Comparison of ENCODE assay signal across 2 cellular contexts in genomic region chr11:120306519-120307242, GRCh38.
TF ChIP-seq lines count a peak whose summit lies in the region.

No MANE protein-coding gene starts in this region.

TF ChIP-seq in HCT116, 20 proteins besides CTCF, POLR2A, EP300 and RAD21 (continued from another document):
- no peak for TF ChIP-seq ATF3 (IDR thresholded peaks at IDR 0.05)
- no peak; the same call in 1 of the 2 replicates for TF ChIP-seq JUND (IDR thresholded peaks at IDR 0.05)
- TF ChIP-seq EZH2phosphoT487 (IDR thresholded peaks at IDR 0.05; ENCODE audit: borderline replicate concordance), result no peak
- peak; percentile 47 for TF ChIP-seq FOSL1 (IDR thresholded peaks at IDR 0.05; ENCODE audit: low read depth)
- TF ChIP-seq POLR2AphosphoS5 (IDR thresholded peaks at IDR 0.05; ENCODE audit: low read depth, low read length), result peak; percentile 26; the same call in 1 of the 2 replicates
- peak; percentile 90; the same call in 1 of the 2 replicates for TF ChIP-seq CBX3 (IDR thresholded peaks at IDR 0.05; ENCODE audit: low read depth)
- no peak for TF ChIP-seq SRF (IDR thresholded peaks at IDR 0.05; ENCODE audit: low read depth)
- TF ChIP-seq TCF7L2 (IDR thresholded peaks at IDR 0.05; ENCODE audit: borderline replicate concordance, extremely low read depth, insufficient read depth, insufficient read length), result no peak
- no peak for TF ChIP-seq ZFX (IDR thresholded peaks at IDR 0.05)
- TF ChIP-seq SIN3A (IDR thresholded peaks at IDR 0.05; ENCODE audit: low read depth), result no peak
- TF ChIP-seq REST (IDR thresholded peaks at IDR 0.05; ENCODE audit: low read depth), result no peak
- no peak for TF ChIP-seq CEBPB (IDR thresholded peaks at IDR 0.05; ENCODE audit: low read depth)
- no peak for TF ChIP-seq ZNF274 (IDR thresholded peaks at IDR 0.05; ENCODE audit: low read depth, low read length)
- TF ChIP-seq ZBTB33 (IDR thresholded peaks at IDR 0.05; ENCODE audit: extremely low read depth, insufficient replicate concordance, low read length), result no peak
- TF ChIP-seq ELF1 (IDR thresholded peaks at IDR 0.05; ENCODE audit: borderline replicate concordance, low read depth), result no peak
- peak; percentile 41; the same call in 1 of the 2 replicates for TF ChIP-seq SP1 (IDR thresholded peaks at IDR 0.05; ENCODE audit: low read depth)
- TF ChIP-seq EGR1 (IDR thresholded peaks at IDR 0.05; ENCODE audit: low read depth), result no peak

TF ChIP-seq in WTC11, 78 proteins besides CTCF, POLR2A, EP300 and RAD21 (continued from another document):
- TF ChIP-seq AR (CRISPR knock-in tag; IDR thresholded peaks at IDR 0.05), result no peak
- no peak for TF ChIP-seq SMAD4 (CRISPR knock-in tag; IDR thresholded peaks at IDR 0.05)
- TF ChIP-seq IRF1 (CRISPR knock-in tag; IDR thresholded peaks at IDR 0.05), result no peak
- TF ChIP-seq TP53 (CRISPR knock-in tag; IDR thresholded peaks at IDR 0.05), result no peak
